Comparison of ENCODE assay signal across 1 cellular context in genomic region chr21:42973991-42974831, GRCh38.
TF ChIP-seq lines count a peak whose summit lies in the region.

A gene with protein sequence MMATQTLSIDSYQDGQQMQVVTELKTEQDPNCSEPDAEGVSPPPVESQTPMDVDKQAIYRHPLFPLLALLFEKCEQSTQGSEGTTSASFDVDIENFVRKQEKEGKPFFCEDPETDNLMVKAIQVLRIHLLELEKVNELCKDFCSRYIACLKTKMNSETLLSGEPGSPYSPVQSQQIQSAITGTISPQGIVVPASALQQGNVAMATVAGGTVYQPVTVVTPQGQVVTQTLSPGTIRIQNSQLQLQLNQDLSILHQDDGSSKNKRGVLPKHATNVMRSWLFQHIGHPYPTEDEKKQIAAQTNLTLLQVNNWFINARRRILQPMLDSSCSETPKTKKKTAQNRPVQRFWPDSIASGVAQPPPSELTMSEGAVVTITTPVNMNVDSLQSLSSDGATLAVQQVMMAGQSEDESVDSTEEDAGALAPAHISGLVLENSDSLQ (plus strand): TSS chr21:42974562. CDS start chr21:43004382, 29,820 bp downstream.

TF ChIP-seq in K562, 482 proteins besides CTCF, POLR2A, EP300 and RAD21 (continued from another document):
- TF ChIP-seq, protein P1, sequence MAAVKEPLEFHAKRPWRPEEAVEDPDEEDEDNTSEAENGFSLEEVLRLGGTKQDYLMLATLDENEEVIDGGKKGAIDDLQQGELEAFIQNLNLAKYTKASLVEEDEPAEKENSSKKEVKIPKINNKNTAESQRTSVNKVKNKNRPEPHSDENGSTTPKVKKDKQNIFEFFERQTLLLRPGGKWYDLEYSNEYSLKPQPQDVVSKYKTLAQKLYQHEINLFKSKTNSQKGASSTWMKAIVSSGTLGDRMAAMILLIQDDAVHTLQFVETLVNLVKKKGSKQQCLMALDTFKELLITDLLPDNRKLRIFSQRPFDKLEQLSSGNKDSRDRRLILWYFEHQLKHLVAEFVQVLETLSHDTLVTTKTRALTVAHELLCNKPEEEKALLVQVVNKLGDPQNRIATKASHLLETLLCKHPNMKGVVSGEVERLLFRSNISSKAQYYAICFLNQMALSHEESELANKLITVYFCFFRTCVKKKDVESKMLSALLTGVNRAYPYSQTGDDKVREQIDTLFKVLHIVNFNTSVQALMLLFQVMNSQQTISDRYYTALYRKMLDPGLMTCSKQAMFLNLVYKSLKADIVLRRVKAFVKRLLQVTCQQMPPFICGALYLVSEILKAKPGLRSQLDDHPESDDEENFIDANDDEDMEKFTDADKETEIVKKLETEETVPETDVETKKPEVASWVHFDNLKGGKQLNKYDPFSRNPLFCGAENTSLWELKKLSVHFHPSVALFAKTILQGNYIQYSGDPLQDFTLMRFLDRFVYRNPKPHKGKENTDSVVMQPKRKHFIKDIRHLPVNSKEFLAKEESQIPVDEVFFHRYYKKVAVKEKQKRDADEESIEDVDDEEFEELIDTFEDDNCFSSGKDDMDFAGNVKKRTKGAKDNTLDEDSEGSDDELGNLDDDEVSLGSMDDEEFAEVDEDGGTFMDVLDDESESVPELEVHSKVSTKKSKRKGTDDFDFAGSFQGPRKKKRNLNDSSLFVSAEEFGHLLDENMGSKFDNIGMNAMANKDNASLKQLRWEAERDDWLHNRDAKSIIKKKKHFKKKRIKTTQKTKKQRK (IDR thresholded peaks at IDR 0.05; ENCODE audit: borderline replicate concordance, low read depth, low read length): peak; percentile 24; the same call in 1 of the 2 replicates
- TF ChIP-seq, protein P2, sequence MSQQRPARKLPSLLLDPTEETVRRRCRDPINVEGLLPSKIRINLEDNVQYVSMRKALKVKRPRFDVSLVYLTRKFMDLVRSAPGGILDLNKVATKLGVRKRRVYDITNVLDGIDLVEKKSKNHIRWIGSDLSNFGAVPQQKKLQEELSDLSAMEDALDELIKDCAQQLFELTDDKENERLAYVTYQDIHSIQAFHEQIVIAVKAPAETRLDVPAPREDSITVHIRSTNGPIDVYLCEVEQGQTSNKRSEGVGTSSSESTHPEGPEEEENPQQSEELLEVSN (IDR thresholded peaks at IDR 0.05; ENCODE audit: borderline replicate concordance in 1 of 2, extremely low read depth in 1 of 2, insufficient read depth in 1 of 2, insufficient read length in 1 of 2, low read depth in 1 of 2, low read length in 1 of 2, poor library complexity in 1 of 2, severe bottlenecking in 1 of 2): peak; percentile 87 to 88
- TF ChIP-seq RAD51 (IDR thresholded peaks at IDR 0.05; ENCODE audit: borderline replicate concordance, low read depth): peak; percentile 75; the same call in 1 of the 2 replicates
- 0 out of 2 replicates have a peak, but pooled peaks have one; percentile 27 for TF ChIP-seq MECOM (CRISPR knock-in tag; IDR thresholded peaks at IDR 0.05)
- TF ChIP-seq SAFB (IDR thresholded peaks at IDR 0.05; ENCODE audit: borderline replicate concordance, low read depth, low read length): peak; percentile 29; the same call in 1 of the 2 replicates
- no peak for TF ChIP-seq SNIP1 (IDR thresholded peaks at IDR 0.05; ENCODE audit: low read depth)
- TF ChIP-seq SIN3A (IDR thresholded peaks at IDR 0.05; ENCODE audit: borderline replicate concordance in 2 of 2, control insufficient read depth in 1 of 2, low read depth in 2 of 2, low read length in 2 of 2): peak in 1 of 2 experiments; percentile 64; a peak in 2 of 4 replicates
- TF ChIP-seq PBX2 (CRISPR knock-in tag; IDR thresholded peaks at IDR 0.05; ENCODE audit: low read depth): peak; percentile 100
- TF ChIP-seq PBX2 (tag; conservative IDR thresholded peaks at IDR 0.05; ENCODE audit: low read depth): peak; percentile 98
- peak; percentile 65; the same call in 1 of the 2 replicates for TF ChIP-seq KHSRP (IDR thresholded peaks at IDR 0.05)
- TF ChIP-seq FOSL1 (tag; conservative IDR thresholded peaks at IDR 0.05): peak; percentile 38; the same call in 1 of the 2 replicates
- peak; percentile 79 for TF ChIP-seq ASH1L (IDR thresholded peaks at IDR 0.05; ENCODE audit: borderline replicate concordance, low read depth, partially characterized antibody)
- TF ChIP-seq ZNF764 (CRISPR knock-in tag; IDR thresholded peaks at IDR 0.05; ENCODE audit: low read depth): no peak
- TF ChIP-seq ELF4 (CRISPR knock-in tag; IDR thresholded peaks at IDR 0.05): peak; percentile 73; the same call in 1 of the 2 replicates
- TF ChIP-seq NEUROD1 (IDR thresholded peaks at IDR 0.05; ENCODE audit: borderline replicate concordance, low read depth, low read length, partially characterized antibody): peak; percentile 63
- TF ChIP-seq KLF6 (CRISPR knock-in tag; IDR thresholded peaks at IDR 0.05; ENCODE audit: borderline replicate concordance): no peak
- no peak for TF ChIP-seq TAL1 (IDR thresholded peaks at IDR 0.05)
- TF ChIP-seq JUN (IDR thresholded peaks at IDR 0.05; ENCODE audit: borderline replicate concordance, low read depth, low read length): peak; percentile 92
- no peak for TF ChIP-seq JUN (CRISPR knock-in tag; IDR thresholded peaks at IDR 0.05; ENCODE audit: borderline replicate concordance)
- TF ChIP-seq ZBTB33 (CRISPR knock-in tag; IDR thresholded peaks at IDR 0.05): peak; percentile 54; the same call in 1 of the 2 replicates
- TF ChIP-seq ZBTB17 (CRISPR knock-in tag; IDR thresholded peaks at IDR 0.05): peak; percentile 69; the same call in 1 of the 2 replicates
- peak; percentile 95 for TF ChIP-seq NR4A1 (CRISPR knock-in tag; IDR thresholded peaks at IDR 0.05)
- TF ChIP-seq NR4A1 (tag; IDR thresholded peaks at IDR 0.05): peak; percentile 65; the same call in 1 of the 2 replicates
